In the genomic region with DNA sequence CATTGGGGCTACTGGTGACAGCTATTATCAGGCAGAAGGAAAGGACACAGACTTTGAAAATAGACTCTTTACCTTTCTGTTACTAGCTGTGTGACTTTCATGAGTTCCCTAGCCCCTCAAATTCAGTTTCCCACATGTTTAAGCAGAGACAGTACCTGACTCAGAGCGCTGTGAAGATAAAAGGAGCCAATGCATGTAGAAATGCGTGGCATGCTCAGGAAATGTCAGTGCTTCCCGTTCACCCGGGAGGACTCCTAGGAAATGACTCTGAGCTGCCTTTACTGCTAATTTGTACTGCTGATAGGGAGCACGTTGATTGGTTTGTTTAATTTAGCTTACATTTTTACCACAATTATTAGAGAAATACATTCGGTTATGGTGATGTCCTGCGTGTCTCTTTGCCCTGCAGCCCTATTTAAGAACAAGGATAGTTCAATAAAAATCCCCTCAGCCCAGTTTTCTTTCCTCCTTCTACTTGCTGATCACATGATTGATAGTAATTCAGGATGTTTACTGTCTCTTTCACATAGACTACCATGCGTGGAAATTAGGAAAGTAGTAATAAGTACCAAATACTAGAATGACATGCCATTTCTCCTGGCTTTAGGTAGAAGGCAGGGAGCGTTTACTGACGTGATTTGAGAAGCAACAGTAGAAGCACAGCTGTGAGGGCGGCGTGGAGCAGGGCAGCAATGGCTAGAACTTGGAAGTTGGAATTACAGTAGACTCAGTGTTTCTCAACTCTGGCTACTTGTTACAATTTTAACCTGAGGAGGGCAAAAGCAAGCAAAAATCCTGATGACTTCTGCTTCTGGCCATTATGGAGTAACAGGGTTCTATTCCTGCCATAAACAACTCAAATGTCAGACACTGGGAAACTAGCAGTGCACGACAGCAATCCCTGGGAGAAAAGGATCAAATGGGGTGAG, we compare ENCODE assay signal across 9 cellular contexts.
A peak's percentile ranks its signal among the peaks of the same experiment; 100 is the strongest.
DNase-seq lines count a peak whose midpoint lies in the region; ATAC-seq and TF ChIP-seq lines count a peak whose summit lies in the region.
"Had no signal": no experiment of that assay in that cellular context is flagged by ENCODE, and none has a peak within 500 bp of the region (broad histone marks: within the 10 kb centered on the region; RNA-seq: fewer than 3 reads in every experiment).

No MANE protein-coding gene starts in this region.

- H3K9me2 ChIP-seq in Loucy (replicated peaks; ENCODE audit: low read depth, low read length): no peaks in the 10 kb centered on the region

- H3K27me3 ChIP-seq in BLaER1 treated with 17β-estradiol and CSF1 and Interleukin-3, amounts not matched to agents 10 nM and 100 nM: no peaks in the 10 kb centered on the region
- no peaks in the 10 kb centered on the region for H3K27me3 ChIP-seq in Loucy (ENCODE audit: insufficient read depth, low read length, poor library complexity, severe bottlenecking)
- H3K27me3 ChIP-seq in mucosa of rectum (ENCODE audit: control insufficient read depth in 2 of 2, insufficient read depth in 2 of 2, low read length in 2 of 2): no peaks in the 10 kb centered on the region

- peak overlapping the region; percentile 50; the same call in 1 of the 2 replicates for H2AFZ ChIP-seq in Loucy (ENCODE audit: low read length)

- H3K9me3 ChIP-seq in BLaER1 treated with 17β-estradiol and CSF1 and Interleukin-3, amounts not matched to agents 10 nM and 100 nM (replicated peaks in 1 of 11): no peaks in the 10 kb centered on the region
- H3K9me3 ChIP-seq in Loucy (ENCODE audit: insufficient read depth, low read depth, low read length) (no peaks in the 10 kb centered on the region), mucosa of rectum (ENCODE audit: control insufficient read depth in 2 of 2, low read length in 2 of 2) (no peaks in the 10 kb centered on the region)

- H3K79me2 ChIP-seq in Loucy (ENCODE audit: insufficient read depth, low read length): peaks cover 40% of the 10 kb centered on the region

- peaks cover 23% of the 10 kb centered on the region for H3F3A ChIP-seq in Loucy (ENCODE audit: low read depth)

- H3K4me2 ChIP-seq in BLaER1 treated with 17β-estradiol and CSF1 and Interleukin-3, amounts not matched to agents 10 nM and 100 nM: peak overlapping the region; percentile 76 to 88 (median 78)
- peak overlapping the region; percentile 99 for H3K4me2 ChIP-seq in Loucy (ENCODE audit: low read depth, low read length, poor library complexity, severe bottlenecking)

- ATAC-seq in HG02938 (IDR thresholded peaks at IDR 0.05; ENCODE audit: unreplicated experiment): no peak

- peak overlapping the region in 10 of 11 experiments; percentile 37 to 90 (median 84); a peak in 19 of 22 replicates for H3K27ac ChIP-seq in BLaER1 treated with 17β-estradiol and CSF1 and Interleukin-3, amounts not matched to agents 10 nM and 100 nM
- peak overlapping the region; percentile 91 to 96 for H3K27ac ChIP-seq in mucosa of rectum (ENCODE audit: low read depth in 2 of 2, low read length in 2 of 2)

- H3K4me1 ChIP-seq in BLaER1 treated with 17β-estradiol and CSF1 and Interleukin-3, amounts not matched to agents 10 nM and 100 nM: peaks cover 41 to 68% (median 50%) of the 10 kb centered on the region in 10 experiments
- H3K4me1 ChIP-seq in Loucy (ENCODE audit: insufficient read depth, low read length, poor library complexity, severe bottlenecking) (peaks cover 75% of the 10 kb centered on the region), mucosa of rectum (ENCODE audit: control insufficient read depth in 2 of 2, insufficient read depth in 2 of 2, low read length in 2 of 2) (peaks cover 3 to 32% of the 10 kb centered on the region in 2 donors)

- peak overlapping the region in 4 of 10 experiments; percentile 4 to 35 (median 20); a peak in 3 of 20 replicates for H3K4me3 ChIP-seq in BLaER1 treated with 17β-estradiol and CSF1 and Interleukin-3, amounts not matched to agents 10 nM and 100 nM
- H3K4me3 ChIP-seq in Loucy (ENCODE audit: low read length, poor library complexity, severe bottlenecking) (peak overlapping the region; percentile 80), mucosa of rectum (ENCODE audit: low read length in 2 of 2) (peak overlapping the region; percentile 83)

- DNase-seq in amniotic epithelial cell (ENCODE audit: low read depth): peak; percentile 43
- DNase-seq in NCI-H2029 (lab: John Stamatoyannopoulos, UW): no peak
- DNase-seq in kidney glomerular epithelial cell (lab: John Stamatoyannopoulos, UW): no peak
- DNase-seq in NCI-H69 (lab: John Stamatoyannopoulos, UW): no peak
- DNase-seq: amniotic stem cell had no signal

- H3K9ac ChIP-seq in BLaER1 treated with 17β-estradiol and CSF1 and Interleukin-3, amounts not matched to agents 10 nM and 100 nM: peak overlapping the region in 10 of 11 experiments; percentile 25 to 73 (median 66); a peak in 20 of 22 replicates
- H3K9ac ChIP-seq in Loucy (ENCODE audit: low read depth, low read length, poor library complexity, severe bottlenecking) (peak overlapping the region; percentile 96), mucosa of rectum (ENCODE audit: low read depth in 1 of 2, low read length in 2 of 2) (peak overlapping the region; percentile 84 to 86)

- H3K36me3 ChIP-seq in BLaER1 treated with 17β-estradiol and CSF1 and Interleukin-3, amounts not matched to agents 10 nM and 100 nM: peaks cover 0 to 21% (median 8%) of the 10 kb centered on the region in 11 experiments; a peak in 11 of 22 replicates
- H3K36me3 ChIP-seq in Loucy (ENCODE audit: insufficient read depth, low read length) (peaks cover 2% of the 10 kb centered on the region; the same call in 1 of the 2 replicates), mucosa of rectum (ENCODE audit: control insufficient read depth in 2 of 2, insufficient read depth in 2 of 2, low read length in 2 of 2) (peaks cover 0 to 8% of the 10 kb centered on the region in 2 donors)

- H4K20me1 ChIP-seq in BLaER1 treated with 17β-estradiol and CSF1 and Interleukin-3, amounts not matched to agents 10 nM and 100 nM: no peaks in the 10 kb centered on the region
- H4K20me1 ChIP-seq in Loucy (ENCODE audit: insufficient read depth, low read length, poor library complexity, severe bottlenecking): no peaks in the 10 kb centered on the region

- no peak for TF ChIP-seq CTCF in Loucy (conservative IDR thresholded peaks at IDR 0.05; ENCODE audit: low read length)
